Comparison of ENCODE assay signal across 15 cellular contexts in the genomic region with DNA sequence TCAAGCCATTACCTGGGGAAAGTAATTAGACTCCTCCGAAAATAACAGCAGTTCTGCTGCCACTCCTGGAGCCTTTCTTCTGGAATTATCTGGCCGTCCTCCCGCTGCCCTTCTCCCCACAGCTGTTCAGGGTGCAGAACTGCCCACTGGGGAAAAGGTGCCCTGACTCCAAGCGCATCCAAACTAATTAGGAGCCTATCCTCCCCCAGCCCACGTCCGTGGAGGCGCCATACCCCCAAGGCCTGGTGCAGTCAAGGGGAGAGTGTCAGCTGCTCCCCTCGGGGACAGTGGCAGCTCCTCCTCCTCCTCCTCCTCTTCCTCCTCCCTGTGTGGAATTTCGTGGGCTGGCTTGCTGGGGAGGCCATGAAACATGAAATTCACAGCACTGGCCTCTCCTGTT.
DNase-seq lines count a peak whose midpoint lies in the region; ATAC-seq, FAIRE-seq and TF ChIP-seq lines count a peak whose summit lies in the region.
"Had no signal": no experiment of that assay in that cellular context is flagged by ENCODE, and none has a peak within 500 bp of the region (broad histone marks: within the 10 kb centered on the region; RNA-seq: fewer than 3 reads in every experiment).

No MANE protein-coding gene starts in this region.

- no peak for TF ChIP-seq CTCF in brain (conservative IDR thresholded peaks at IDR 0.05)

- H3K27me3 ChIP-seq in MG63, result no peaks in the 10 kb centered on the region
- H3K27me3 ChIP-seq: testis had no signal

- peak; percentile 9 for ATAC-seq in HG02763 (IDR thresholded peaks at IDR 0.05; ENCODE audit: unreplicated experiment)

- H3K4me3 Mint-ChIP-seq in brain, result no peak overlapping the region
- H3K4me3 Mint-ChIP-seq: CD4-positive, alpha-beta memory T cell had no signal

- H3K4me3 ChIP-seq in MG63, result no peak overlapping the region
- H3K4me3 ChIP-seq: smooth muscle cell, testis had no signal

- H3K27me3 Mint-ChIP-seq in brain, result peaks cover 5% of the 10 kb centered on the region
- H3K27me3 Mint-ChIP-seq: CD4-positive, alpha-beta memory T cell had no signal

- peak overlapping the region in 3 of 5 experiments; percentile 24 to 86 (median 72) for H3K27ac Mint-ChIP-seq in brain
- H3K27ac Mint-ChIP-seq: CD4-positive, alpha-beta memory T cell had no signal

- peaks cover 36% of the 10 kb centered on the region for H3K4me1 Mint-ChIP-seq in brain

- intact Hi-C loops in posterior vena cava (cut with DNase I), result no loop called here

- DNase-seq in GM19239 (ENCODE audit: insufficient read length, low spot score) (no peak), posterior vena cava (ENCODE audit: low spot score) (peak; percentile 35), MG63 (no peak), SHP77 treated with DMSO at 0.1 percent for 48 hours (lab: John Stamatoyannopoulos, UW) (no peak), 8988T (no peak), D341Med (ENCODE audit: low spot score) (no peak)
- DNase-seq: activated CD4-positive, alpha-beta T cell treated with anti-CD3 and anti-CD28 coated beads, Interleukin-2, amount 50 U/mL, for 48 hours; activated gamma-delta T cell treated with Interleukin-2 at 50 U/mL for 16 hours; CD4-positive, alpha-beta memory T cell; NCI-H1105 treated with DMSO at 0.1 percent for 48 hours; testis had no signal

- peak; percentile 53 for FAIRE-seq in GM19239 (lab: Jason Lieb, UNC)
- FAIRE-seq: endometrium had no signal

- peaks cover 17% of the 10 kb centered on the region for H3K36me3 Mint-ChIP-seq in brain

- H3K36me3 ChIP-seq in MG63, result no peaks in the 10 kb centered on the region

- H3K9me3 ChIP-seq in MG63, result no peaks in the 10 kb centered on the region
- H3K9me3 ChIP-seq: testis had no signal

- peaks cover 0 to 14% (median 3%) of the 10 kb centered on the region in 5 experiments for H3K9me3 Mint-ChIP-seq in brain
